15 cellular contexts compared by ENCODE assay signal in the genomic region with DNA sequence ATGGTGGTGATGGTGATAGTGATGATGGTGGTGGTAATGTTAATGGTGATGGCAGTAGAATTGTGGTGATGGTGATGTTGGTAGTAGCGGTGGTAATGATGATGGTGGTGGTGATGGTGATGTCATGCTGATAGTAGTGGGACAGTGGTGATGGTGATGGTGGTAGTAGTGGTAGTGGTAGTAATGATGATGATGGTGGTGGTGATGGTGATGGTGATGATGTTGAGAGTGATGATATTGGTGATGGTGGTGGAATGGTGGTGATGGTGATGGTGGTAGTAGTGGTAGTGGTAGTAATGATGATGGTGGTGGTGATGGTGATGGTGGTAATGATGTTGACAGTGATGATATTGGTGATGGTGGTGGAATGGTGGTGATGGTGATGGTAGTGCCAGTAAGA.
DNase-seq lines count a peak whose midpoint lies in the region; ATAC-seq, FAIRE-seq and TF ChIP-seq lines count a peak whose summit lies in the region.
"Had no signal": no experiment of that assay in that cellular context is flagged by ENCODE, and none has a peak within 500 bp of the region (broad histone marks: within the 10 kb centered on the region; RNA-seq: fewer than 3 reads in every experiment).

No MANE protein-coding gene starts in this region.

- CTCF ChIA-PET in GM12878 (lab: Yijun Ruan, JAX), result interaction anchor here (1.2 to 3.1 kb wide), 2 partner anchors 14 to 15 kb away, joined by 3 to 69 read pairs; no protein-coding TSS in a partner anchor
- CTCF ChIA-PET in CD8-positive, alpha-beta T cell (lab: Charles Lee), result interaction anchor here (1.5 to 6.0 kb wide), 5 partner anchors 15 to 393 kb away, joined by 7 to 173 read pairs (median 12); no protein-coding TSS in a partner anchor

- H3K4me1 Mint-ChIP-seq in natural killer cell (no peaks in the 10 kb centered on the region), immature natural killer cell (no peaks in the 10 kb centered on the region), type B pancreatic cell (ENCODE audit: unreplicated experiment) (no peaks in the 10 kb centered on the region)
- no peaks in the 10 kb centered on the region for H3K4me1 Mint-ChIP-seq in natural killer cell treated with Interleukin-12 subunit alpha and Interleukin-12 subunit beta and Interleukin-15 and Interleukin-18, amount 100 ng/mL, for 72 hours (ENCODE audit: low read depth in 2 of 2)
- no peaks in the 10 kb centered on the region for H3K4me1 Mint-ChIP-seq in CD8-positive, alpha-beta T cell (ENCODE audit: low read depth)
- H3K4me1 Mint-ChIP-seq: CD4-positive, CD25-positive, alpha-beta regulatory T cell; GM23338; H9 had no signal

- H3K36me3 Mint-ChIP-seq in natural killer cell, result no peaks in the 10 kb centered on the region
- H3K36me3 Mint-ChIP-seq in natural killer cell treated with Interleukin-12 subunit alpha and Interleukin-12 subunit beta and Interleukin-15 and Interleukin-18, amount 100 ng/mL, for 72 hours, result no peaks in the 10 kb centered on the region
- H3K36me3 Mint-ChIP-seq in immature natural killer cell, result no peaks in the 10 kb centered on the region
- no peaks in the 10 kb centered on the region for H3K36me3 Mint-ChIP-seq in CD8-positive, alpha-beta T cell
- no peaks in the 10 kb centered on the region for H3K36me3 Mint-ChIP-seq in type B pancreatic cell
- H3K36me3 Mint-ChIP-seq: CD4-positive, CD25-positive, alpha-beta regulatory T cell had no signal

- no peak overlapping the region for H3K4me2 ChIP-seq in GM12878 (ENCODE audit: control insufficient read depth, insufficient read depth)
- H3K4me2 ChIP-seq: BLaER1, GM23338 had no signal

- no peaks in the 10 kb centered on the region for H3K79me2 ChIP-seq in GM12878 (ENCODE audit: control insufficient read depth, insufficient read depth, low read length)

- H3K9ac ChIP-seq in GM12878 (ENCODE audit: control insufficient read depth, insufficient read depth, low read length), result no peak overlapping the region
- H3K9ac ChIP-seq: BLaER1 had no signal

- no peak overlapping the region for H3K27ac Mint-ChIP-seq in natural killer cell
- H3K27ac Mint-ChIP-seq in natural killer cell treated with Interleukin-12 subunit alpha and Interleukin-12 subunit beta and Interleukin-15 and Interleukin-18, amount 100 ng/mL, for 72 hours, result no peak overlapping the region
- no peak overlapping the region for H3K27ac Mint-ChIP-seq in immature natural killer cell
- no peak overlapping the region for H3K27ac Mint-ChIP-seq in CD8-positive, alpha-beta T cell
- H3K27ac Mint-ChIP-seq in type B pancreatic cell, result no peak overlapping the region
- H3K27ac Mint-ChIP-seq: CD4-positive, CD25-positive, alpha-beta regulatory T cell; GM23338; H9 had no signal

- in situ Hi-C loops in GM12878 (cut with MboI), result loop anchor here (5.0 kb wide), 1 partner anchor 78 kb away; no protein-coding TSS in a partner anchor

- H3K9me3 Mint-ChIP-seq in natural killer cell (no peaks in the 10 kb centered on the region), immature natural killer cell (no peaks in the 10 kb centered on the region), type B pancreatic cell (no peaks in the 10 kb centered on the region)
- no peaks in the 10 kb centered on the region for H3K9me3 Mint-ChIP-seq in natural killer cell treated with Interleukin-12 subunit alpha and Interleukin-12 subunit beta and Interleukin-15 and Interleukin-18, amount 100 ng/mL, for 72 hours
- no peaks in the 10 kb centered on the region for H3K9me3 Mint-ChIP-seq in CD8-positive, alpha-beta T cell
- H3K9me3 Mint-ChIP-seq: GM23338, H9 had no signal

- H3K27ac ChIP-seq in GM12878 (ENCODE audit: control insufficient read depth, insufficient read depth), result no peak overlapping the region
- H3K27ac ChIP-seq in CD8-positive, alpha-beta T cell (ENCODE audit: low read depth, low read length), result no peak overlapping the region
- H3K27ac ChIP-seq: BLaER1 had no signal

- no TSS peak for BruUV-seq in GM12878 (replicated peaks; lab: Mats Ljungman, UMichigan)

- no peaks in the 10 kb centered on the region; a peak in 1 of 4 replicates for H3K27me3 ChIP-seq in GM12878 (replicated peaks in 1 of 2; ENCODE audit: control insufficient read depth in 2 of 2, insufficient read depth in 2 of 2, low read length in 1 of 2)
- H3K27me3 ChIP-seq in CD8-positive, alpha-beta T cell (ENCODE audit: insufficient read depth, low read length), result no peaks in the 10 kb centered on the region
- H3K27me3 ChIP-seq: BLaER1 had no signal

- RAD21 ChIA-PET in GM12878 (lab: Charles Lee; ENCODE audit: unreplicated experiment), result no interaction called here

- intact Hi-C loops in natural killer cell (cut with micrococcal nuclease), result loop anchor here (1.0 to 2.0 kb wide), 2 partner anchors 79 to 672 kb away; no protein-coding TSS in a partner anchor
- intact Hi-C loops in GM12878 (cut with micrococcal nuclease; ENCODE audit: unreplicated experiment), result loop anchor here (1.0 kb wide), 2 partner anchors 73 to 79 kb away; no protein-coding TSS in a partner anchor
- intact Hi-C loops in CD8-positive, alpha-beta T cell (cut with DNase I, micrococcal nuclease), result loop anchor here (1.0 to 2.0 kb wide), 3 partner anchors 79 to 1360 kb away; no protein-coding TSS in a partner anchor

- no peaks in the 10 kb centered on the region for H3K36me3 ChIP-seq in GM12878 (ENCODE audit: control insufficient read depth in 2 of 2, insufficient read depth in 2 of 2, low read length in 1 of 2)
- no peaks in the 10 kb centered on the region for H3K36me3 ChIP-seq in CD8-positive, alpha-beta T cell (ENCODE audit: insufficient read depth, low read length)
- H3K36me3 ChIP-seq: BLaER1 had no signal

- TF ChIP-seq EP300 in GM12878 (IDR thresholded peaks at IDR 0.05; ENCODE audit: borderline replicate concordance in 1 of 2, control insufficient read depth in 1 of 2, low read depth in 2 of 2, low read length in 2 of 2), result no peak

- DNase-seq in natural killer cell (no peak), GM12878 (ENCODE audit: low read depth, low spot score) (no peak), immature natural killer cell (peak in 2 of 3 donors; percentile 14 to 26), activated T-cell treated with anti-CD3 and anti-CD28 coated beads for 4 hours (no peak), type B pancreatic cell (ENCODE audit: extremely low spot score, unreplicated experiment) (no peak)
- no peak for DNase-seq in natural killer cell treated with Interleukin-12 subunit alpha and Interleukin-12 subunit beta and Interleukin-15 and Interleukin-18, amount 100 ng/mL, for 72 hours (ENCODE audit: low spot score)
- no peak for DNase-seq in CD8-positive, alpha-beta T cell
- DNase-seq: 8988T; AML-193; Calu3; CD4-positive, CD25-positive, alpha-beta regulatory T cell; DMS 273 treated with DMSO at 0.1 percent for 48 hours; H9 had no signal

- H3K4me1 ChIP-seq in GM12878 (ENCODE audit: control insufficient read depth, insufficient read depth, low read length), result no peaks in the 10 kb centered on the region
- no peaks in the 10 kb centered on the region for H3K4me1 ChIP-seq in CD8-positive, alpha-beta T cell (ENCODE audit: insufficient read depth, low read length)
- H3K4me1 ChIP-seq: BLaER1 had no signal

- H3K27me3 Mint-ChIP-seq in natural killer cell (ENCODE audit: low read depth in 2 of 2), result peaks cover 0 to 3% of the 10 kb centered on the region in 2 donors
- H3K27me3 Mint-ChIP-seq in natural killer cell treated with Interleukin-12 subunit alpha and Interleukin-12 subunit beta and Interleukin-15 and Interleukin-18, amount 100 ng/mL, for 72 hours, result peaks cover 0 to 2% of the 10 kb centered on the region in 2 donors
- peaks cover 0 to 4% (median 0%) of the 10 kb centered on the region in 3 donors for H3K27me3 Mint-ChIP-seq in immature natural killer cell (ENCODE audit: low read depth in 3 of 3)
- H3K27me3 Mint-ChIP-seq in CD8-positive, alpha-beta T cell (ENCODE audit: low read depth), result peaks cover 8% of the 10 kb centered on the region
- H3K27me3 Mint-ChIP-seq in type B pancreatic cell, result peaks cover 13% of the 10 kb centered on the region
- H3K27me3 Mint-ChIP-seq: CD4-positive, CD25-positive, alpha-beta regulatory T cell had no signal

- H3K4me3 ChIP-seq in GM12878, result no peak overlapping the region
- H3K4me3 ChIP-seq in CD8-positive, alpha-beta T cell (ENCODE audit: low read depth, low read length), result no peak overlapping the region
- H3K4me3 ChIP-seq: BLaER1, GM23338 had no signal

- 0% methylated on average over 1 of the region's 1 CpG for WGBS in GM12878 (ENCODE audit: insufficient coverage, insufficient replicate concordance, low lambda C conversion rate, missing lambda C conversion rate)

- no peak for TF ChIP-seq RAD21 in GM12878 (IDR thresholded peaks at IDR 0.05; ENCODE audit: insufficient read depth, low read depth, low read length)

- ATAC-seq in natural killer cell (peak in 2 of 3 donors; percentile 11 to 40), GM12878 (no peak)
- no peak for ATAC-seq in natural killer cell treated with Interleukin-12 subunit alpha and Interleukin-12 subunit beta and Interleukin-15 and Interleukin-18, amount 100 ng/mL, for 72 hours
- ATAC-seq in CD8-positive, alpha-beta T cell, result no peak
- ATAC-seq: GM23338 had no signal

- TF ChIP-seq POLR2A in GM12878 (IDR thresholded peaks at IDR 0.05; ENCODE audit: low read depth, low read length), result no peak

- POLR2A ChIA-PET in GM12878 (lab: Charles Lee), result no interaction called here
- POLR2A ChIA-PET in CD8-positive, alpha-beta T cell (lab: Charles Lee), result no interaction called here

- FAIRE-seq in GM12878 (lab: Jason Lieb, UNC), result peak; percentile 72

- no peaks in the 10 kb centered on the region for H4K20me1 ChIP-seq in GM12878 (ENCODE audit: control insufficient read depth, insufficient read depth)
- H4K20me1 ChIP-seq: BLaER1 had no signal

- SMC1A ChIA-PET in GM12878 (lab: Charles Lee; ENCODE audit: uncharacterized antibody, unreplicated experiment), result no interaction called here

- H3K4me3 Mint-ChIP-seq in natural killer cell, result no peak overlapping the region
- no peak overlapping the region for H3K4me3 Mint-ChIP-seq in natural killer cell treated with Interleukin-12 subunit alpha and Interleukin-12 subunit beta and Interleukin-15 and Interleukin-18, amount 100 ng/mL, for 72 hours
- H3K4me3 Mint-ChIP-seq in immature natural killer cell, result no peak overlapping the region
- no peak overlapping the region for H3K4me3 Mint-ChIP-seq in CD8-positive, alpha-beta T cell
- no peak overlapping the region for H3K4me3 Mint-ChIP-seq in type B pancreatic cell
- H3K4me3 Mint-ChIP-seq: CD4-positive, CD25-positive, alpha-beta regulatory T cell; GM23338; H9 had no signal

- H2AFZ ChIP-seq in GM12878 (ENCODE audit: control insufficient read depth, low read depth, low read length), result no peak overlapping the region

- H3K9me3 ChIP-seq in GM12878 (replicated peaks; ENCODE audit: control insufficient read depth, insufficient read depth, low read length), result no peaks in the 10 kb centered on the region
- no peaks in the 10 kb centered on the region for H3K9me3 ChIP-seq in CD8-positive, alpha-beta T cell (ENCODE audit: low read length)
- H3K9me3 ChIP-seq: BLaER1 had no signal

- TF ChIP-seq CTCF in natural killer cell (IDR thresholded peaks at IDR 0.05), result no peak
- TF ChIP-seq CTCF in GM12878 (IDR thresholded peaks at IDR 0.05 in 2 of 3, conservative IDR thresholded peaks at IDR 0.05 in 1 of 3; ENCODE audit: control insufficient read depth in 2 of 3, extremely low read depth in 1 of 3, insufficient read depth in 1 of 3, low read depth in 3 of 3, low read length in 3 of 3), result no peak
- TF ChIP-seq CTCF in CD8-positive, alpha-beta T cell (IDR thresholded peaks at IDR 0.05), result no peak
- no peak for TF ChIP-seq CTCF in type B pancreatic cell (conservative IDR thresholded peaks at IDR 0.05)

Comparison
In these comparisons a context has a peak if more than half of its experiments do, and no peak if none do; other contexts are left out.
1. ATAC-seq: peak in natural killer cell (2 of 3); none in natural killer cell treated with Interleukin-12 subunit alpha and Interleukin-12 subunit beta and Interleukin-15 and Interleukin-18, amount 100 ng/mL, for 72 hours (0 of 2), GM12878 (single experiment) and CD8-positive, alpha-beta T cell (single experiment).
2. DNase-seq: peak in immature natural killer cell (2 of 3); none in natural killer cell (single experiment), natural killer cell treated with Interleukin-12 subunit alpha and Interleukin-12 subunit beta and Interleukin-15 and Interleukin-18, amount 100 ng/mL, for 72 hours (single experiment), GM12878 (single experiment), activated T-cell treated with anti-CD3 and anti-CD28 coated beads for 4 hours (single experiment), CD8-positive, alpha-beta T cell (0 of 7) and type B pancreatic cell (single experiment).